Comparison of ENCODE assay signal across 8 cellular contexts in genomic region chr9:111631071-111631971, GRCh38. TPM values are rescaled to one million over a fixed set of nuclear protein-coding genes. Genes with fewer than 3 reads are reported as not detected.
DNase-seq lines count a peak whose midpoint lies in the region; ATAC-seq and TF ChIP-seq lines count a peak whose summit lies in the region.

Gene DNAJC25 (plus strand): TSS chr9:111631334. CDS start chr9:111631408, 74 bp downstream.

- H3K27me3 ChIP-seq in SJSA1 (replicated peaks) (no peaks in the 10 kb centered on the region), gastroesophageal sphincter (no peaks in the 10 kb centered on the region), neutrophil (no peaks in the 10 kb centered on the region)

- peak within 1 kb of the TSS; percentile 79 for H3K27ac Mint-ChIP-seq in activated naive CD4-positive, alpha-beta T cell treated with anti-CD3 and anti-CD28 coated beads for 36 hours

- H3K4me3 Mint-ChIP-seq in activated naive CD4-positive, alpha-beta T cell treated with anti-CD3 and anti-CD28 coated beads for 36 hours, result peak within 1 kb of the TSS; percentile 92

- H3K27ac ChIP-seq in SJSA1, result peak within 1 kb of the TSS; percentile 53
- peak within 1 kb of the TSS; percentile 71 to 95 (median 92) for H3K27ac ChIP-seq in gastroesophageal sphincter
- H3K27ac ChIP-seq in neutrophil, result peak within 1 kb of the TSS; percentile 89

- H3K9me3 Mint-ChIP-seq in activated naive CD4-positive, alpha-beta T cell treated with anti-CD3 and anti-CD28 coated beads for 36 hours, result no peaks in the 10 kb centered on the region

- DNase-seq in GM04503 (ENCODE audit: low read depth) (peak; percentile 90), HFF-Myc (ENCODE audit: extremely low read depth, low read depth) (peak; percentile 98), MV-4-11 (lab: John Stamatoyannopoulos, UW) (peak; percentile 98), SJSA1 (ENCODE audit: low read depth in 1 of 2, low spot score in 2 of 2) (peak; percentile 91 to 97)
- peak; percentile 97 for DNase-seq in activated naive CD4-positive, alpha-beta T cell treated with anti-CD3 and anti-CD28 coated beads for 36 hours

- 0 to 2% methylated on average over 3 to 11 of the region's 88 CpGs for WGBS in gastroesophageal sphincter (ENCODE audit: low coverage in 1 of 2), 2 donors

- TF ChIP-seq CTCF in HFF-Myc (IDR thresholded peaks at IDR 0.05; ENCODE audit: low read depth, low read length, missing control alignments), result no peak
- peak in 2 of 4 experiments; percentile 27 to 30 for TF ChIP-seq CTCF in gastroesophageal sphincter (IDR thresholded peaks at IDR 0.05)
- no peak for TF ChIP-seq CTCF in neutrophil (IDR thresholded peaks at IDR 0.05)
- TF ChIP-seq CTCF in subcutaneous adipose tissue (IDR thresholded peaks at IDR 0.05; ENCODE audit: low read depth), result no peak

- H3K27me3 Mint-ChIP-seq in activated naive CD4-positive, alpha-beta T cell treated with anti-CD3 and anti-CD28 coated beads for 36 hours (ENCODE audit: low read depth), result no peaks in the 10 kb centered on the region

- peak; percentile 99 for TF ChIP-seq POLR2A in gastroesophageal sphincter (IDR thresholded peaks at IDR 0.05)

- peak within 1 kb of the TSS; percentile 98 for H3K4me3 ChIP-seq in HFF-Myc (replicated peaks; ENCODE audit: low read depth, low read length)
- peak within 1 kb of the TSS; percentile 91 for H3K4me3 ChIP-seq in SJSA1
- peak within 1 kb of the TSS; percentile 75 to 97 for H3K4me3 ChIP-seq in gastroesophageal sphincter
- H3K4me3 ChIP-seq in neutrophil (ENCODE audit: low read depth in 1 of 2, low read length in 1 of 2), result peak within 1 kb of the TSS; percentile 64 to 80

- H3K9me3 ChIP-seq in SJSA1 (replicated peaks), result no peaks in the 10 kb centered on the region
- no peaks in the 10 kb centered on the region for H3K9me3 ChIP-seq in gastroesophageal sphincter
- H3K9me3 ChIP-seq in neutrophil, result no peaks in the 10 kb centered on the region

- peaks cover 12% of the 10 kb centered on the region for H3K36me3 Mint-ChIP-seq in activated naive CD4-positive, alpha-beta T cell treated with anti-CD3 and anti-CD28 coated beads for 36 hours (ENCODE audit: low read depth)

- peaks cover 42% of the 10 kb centered on the region for H3K4me1 Mint-ChIP-seq in activated naive CD4-positive, alpha-beta T cell treated with anti-CD3 and anti-CD28 coated beads for 36 hours (ENCODE audit: low read depth)

- intact Hi-C loops in activated naive CD4-positive, alpha-beta T cell treated with anti-CD3 and anti-CD28 coated beads for 36 hours (cut with micrococcal nuclease), result loop anchor here (1.0 to 10.0 kb wide), 11 partner anchors 30 to 1374 kb away; partner anchors contain the start of genes GNG10, PTBP3, SNX30 and TXN

- ATAC-seq in gastroesophageal sphincter, result peak; percentile 100

- H3K4me1 ChIP-seq in SJSA1 (replicated peaks), result peaks cover 6% of the 10 kb centered on the region
- H3K4me1 ChIP-seq in gastroesophageal sphincter, result peaks cover 9 to 32% (median 10%) of the 10 kb centered on the region in 3 donors
- H3K4me1 ChIP-seq in neutrophil (ENCODE audit: control insufficient read depth in 1 of 2, insufficient read depth in 1 of 2, low read depth in 1 of 2, low read length in 1 of 2), result peaks cover 27 to 31% of the 10 kb centered on the region in 2 experiments

- TF ChIP-seq EP300 in gastroesophageal sphincter (IDR thresholded peaks at IDR 0.05), result no peak

- peaks cover 6% of the 10 kb centered on the region for H3K36me3 ChIP-seq in SJSA1
- H3K36me3 ChIP-seq in gastroesophageal sphincter, result no peaks in the 10 kb centered on the region
- H3K36me3 ChIP-seq in neutrophil, result no peaks in the 10 kb centered on the region

- CTCF ChIA-PET in activated naive CD4-positive, alpha-beta T cell treated with anti-CD3 and anti-CD28 coated beads for 36 hours (lab: Charles Lee), result interaction anchor here (0.9 kb wide), 1 partner anchor 10 kb away, joined by 4 read pairs; no protein-coding TSS in a partner anchor

RNA-seq across cellular contexts. Expression of gene DNAJC25, which starts in this region (rescaled TPM):
- 7.3 and 11.1 TPM in 2 replicates for total RNA-seq in SJSA1 (2014; rRNA removed; shearing (Covaris generic))
- 1 to 10 TPM; 3.4 to 3.9 TPM for total RNA-seq in activated naive CD4-positive, alpha-beta T cell treated with anti-CD3 and anti-CD28 coated beads for 36 hours
- total RNA-seq in gastroesophageal sphincter (1 to 10 TPM; 7.9 to 9.9 (median 9.2) TPM), subcutaneous adipose tissue (10 to 100 TPM; 10.4 to 12.8 (median 11.6) TPM)

Comparison
In these comparisons a context has a peak if more than half of its experiments do, and no peak if none do; other contexts are left out.
1. Peak in every context shown above with its lines: DNase-seq, ATAC-seq, H3K4me3 ChIP-seq and H3K27ac ChIP-seq.